1 cellular context compared by ENCODE assay signal in genomic region chr16:35255816-35256215, GRCh38.
TF ChIP-seq lines count a peak whose summit lies in the region.

No MANE protein-coding gene starts in this region.

TF ChIP-seq in SK-N-SH, 30 proteins besides CTCF, POLR2A, EP300 and RAD21 (continued from another document):
- TF ChIP-seq, protein P1, sequence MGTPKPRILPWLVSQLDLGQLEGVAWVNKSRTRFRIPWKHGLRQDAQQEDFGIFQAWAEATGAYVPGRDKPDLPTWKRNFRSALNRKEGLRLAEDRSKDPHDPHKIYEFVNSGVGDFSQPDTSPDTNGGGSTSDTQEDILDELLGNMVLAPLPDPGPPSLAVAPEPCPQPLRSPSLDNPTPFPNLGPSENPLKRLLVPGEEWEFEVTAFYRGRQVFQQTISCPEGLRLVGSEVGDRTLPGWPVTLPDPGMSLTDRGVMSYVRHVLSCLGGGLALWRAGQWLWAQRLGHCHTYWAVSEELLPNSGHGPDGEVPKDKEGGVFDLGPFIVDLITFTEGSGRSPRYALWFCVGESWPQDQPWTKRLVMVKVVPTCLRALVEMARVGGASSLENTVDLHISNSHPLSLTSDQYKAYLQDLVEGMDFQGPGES (IDR thresholded peaks at IDR 0.05; ENCODE audit: low read depth, low read length), result no peak
